8 cellular contexts compared by ENCODE assay signal in genomic region chr20:32333181-32333987, GRCh38. TPM values are rescaled to one million over a fixed set of nuclear protein-coding genes. Genes with fewer than 3 reads are reported as not detected.
A peak's percentile ranks its signal among the peaks of the same experiment; 100 is the strongest.
DNase-seq lines count a peak whose midpoint lies in the region; ATAC-seq and TF ChIP-seq lines count a peak whose summit lies in the region.

No MANE protein-coding gene starts in this region.

- POLR2A ChIA-PET in CD4-positive, alpha-beta memory T cell (lab: Charles Lee; ENCODE audit: partially characterized antibody) = interaction anchor here (1.2 to 2.0 kb wide), 5 partner anchors 12 to 56 kb away, joined by 3 to 9 read pairs (median 6); partner anchors contain the start of genes ASXL1 and KIF3B
- POLR2A ChIA-PET in A673 (lab: Charles Lee; ENCODE audit: low non-redundant PET) = no interaction called here

- no TSS peak for BruUV-seq in A673 (replicated peaks; lab: Mats Ljungman, UMichigan)

- CTCF ChIA-PET in CD4-positive, alpha-beta memory T cell (lab: Charles Lee; ENCODE audit: partially characterized antibody) = no interaction called here
- CTCF ChIA-PET in A673 (lab: Charles Lee) = no interaction called here

- H3K36me3 ChIP-seq in CD4-positive, alpha-beta memory T cell (ENCODE audit: insufficient read depth, low read length) = peaks cover 12% of the 10 kb centered on the region
- H3K36me3 ChIP-seq in A673 (ENCODE audit: insufficient read depth, low read length, poor library complexity, severe bottlenecking) = peaks cover 16% of the 10 kb centered on the region
- peaks cover 32% of the 10 kb centered on the region for H3K36me3 ChIP-seq in BE2C

- DNase-seq in CD4-positive, alpha-beta memory T cell = no peak
- no peak for DNase-seq in effector memory CD8-positive, alpha-beta T cell
- DNase-seq in midbrain (lab: John Stamatoyannopoulos, UW) (no peak), A673 (ENCODE audit: low spot score) (no peak), NCI-H524 (lab: John Stamatoyannopoulos, UW) (no peak), BE2C (no peak)

- H3K27ac ChIP-seq in CD4-positive, alpha-beta memory T cell (ENCODE audit: low read depth, low read length) = peak overlapping the region; percentile 64
- no peak overlapping the region for H3K27ac ChIP-seq in A673 (ENCODE audit: low read depth, low read length, poor library complexity, severe bottlenecking)

- no peaks in the 10 kb centered on the region for H3K27me3 ChIP-seq in CD4-positive, alpha-beta memory T cell (ENCODE audit: insufficient read depth, low read length)
- H3K27me3 ChIP-seq in A673 (replicated peaks; ENCODE audit: insufficient read depth, low read depth, low read length, poor library complexity) (no peaks in the 10 kb centered on the region), BE2C (no peaks in the 10 kb centered on the region)

- no peaks in the 10 kb centered on the region for H3K27me3 Mint-ChIP-seq in CD4-positive, alpha-beta memory T cell
- no peaks in the 10 kb centered on the region for H3K27me3 Mint-ChIP-seq in effector memory CD8-positive, alpha-beta T cell

- peaks cover 28 to 33% of the 10 kb centered on the region in 2 donors for H3K36me3 Mint-ChIP-seq in CD4-positive, alpha-beta memory T cell
- H3K36me3 Mint-ChIP-seq in effector memory CD8-positive, alpha-beta T cell (ENCODE audit: insufficient read depth) = peaks cover 18% of the 10 kb centered on the region

- H3K9me3 ChIP-seq in CD4-positive, alpha-beta memory T cell (ENCODE audit: control insufficient read depth in 1 of 2, low read length in 2 of 2) = no peaks in the 10 kb centered on the region
- H3K9me3 ChIP-seq in A673 (ENCODE audit: low read depth, low read length, poor library complexity, severe bottlenecking) = no peaks in the 10 kb centered on the region
- no peaks in the 10 kb centered on the region for H3K9me3 ChIP-seq in BE2C

- no peak overlapping the region for H3K4me3 ChIP-seq in CD4-positive, alpha-beta memory T cell (ENCODE audit: low read length in 2 of 2)
- H3K4me3 ChIP-seq in A673 (ENCODE audit: low read depth, low read length, poor library complexity, severe bottlenecking) (no peak overlapping the region), BE2C (ENCODE audit: low read depth, low read length) (no peak overlapping the region)

- H3K9me3 Mint-ChIP-seq in CD4-positive, alpha-beta memory T cell = no peaks in the 10 kb centered on the region
- H3K9me3 Mint-ChIP-seq in effector memory CD8-positive, alpha-beta T cell = no peaks in the 10 kb centered on the region

- H3K4me1 ChIP-seq in CD4-positive, alpha-beta memory T cell (ENCODE audit: insufficient read depth, low read length) = peaks cover 27% of the 10 kb centered on the region
- H3K4me1 ChIP-seq in A673 (ENCODE audit: insufficient read depth, low read length, poor library complexity, severe bottlenecking) = no peaks in the 10 kb centered on the region
- H3K4me1 ChIP-seq in BE2C = peaks cover 4% of the 10 kb centered on the region; the same call in 1 of the 2 replicates

- H3K4me1 Mint-ChIP-seq in CD4-positive, alpha-beta memory T cell = peaks cover 19 to 37% (median 26%) of the 10 kb centered on the region in 4 donors
- peaks cover 30% of the 10 kb centered on the region in 2 donors for H3K4me1 Mint-ChIP-seq in effector memory CD8-positive, alpha-beta T cell (ENCODE audit: low read depth in 2 of 2)

- TF ChIP-seq CTCF in A673 (conservative IDR thresholded peaks at IDR 0.05; ENCODE audit: low read depth, low read length) (no peak), BE2C (IDR thresholded peaks at IDR 0.05; ENCODE audit: low read depth, low read length) (no peak)

- peak overlapping the region; percentile 75 to 98 (median 93) for H3K27ac Mint-ChIP-seq in CD4-positive, alpha-beta memory T cell
- peak overlapping the region; percentile 89 to 98 for H3K27ac Mint-ChIP-seq in effector memory CD8-positive, alpha-beta T cell

- intact Hi-C loops in CD4-positive, alpha-beta memory T cell (cut with micrococcal nuclease) = no loop called here
- intact Hi-C loops in A673 (cut with micrococcal nuclease; ENCODE audit: unreplicated experiment) = loop anchor here (10.0 kb wide), 1 partner anchor 321 kb away; no protein-coding TSS in a partner anchor

- ATAC-seq in GM19455 (IDR thresholded peaks at IDR 0.05; ENCODE audit: unreplicated experiment) = peak; percentile 58
- ATAC-seq in HG03575 (IDR thresholded peaks at IDR 0.05; ENCODE audit: extremely low read depth, insufficient number of reproducible peaks, low FRiP score, unreplicated experiment) = peak; percentile 26
- peak; percentile 38 for ATAC-seq in effector memory CD8-positive, alpha-beta T cell (replicated peaks)

- peak overlapping the region in 5 of 8 donors; percentile 65 to 81 (median 73) for H3K4me3 Mint-ChIP-seq in CD4-positive, alpha-beta memory T cell
- peak overlapping the region; percentile 42 to 76 for H3K4me3 Mint-ChIP-seq in effector memory CD8-positive, alpha-beta T cell

RNA-seq across cellular contexts. Expression of gene ASXL1, which starts 24.7 kb away (rescaled TPM):
- total RNA-seq in CD4-positive, alpha-beta memory T cell = 100 to 1,000 TPM; 126 to 127 TPM
- 10 to 100 TPM in 1 of 2 donors, 1 to 10 TPM in 1; 8.8 to 20.1 TPM for polyA plus RNA-seq in CD4-positive, alpha-beta memory T cell
- total RNA-seq in A673 (2021) = 96.9 and 101 TPM in 2 replicates
- polyA plus RNA-seq in BE2C (2012; ENCODE audit: insufficient read depth, insufficient read length, low read depth) = 67.1 TPM

RNA-seq across cellular contexts. Expression of gene KIF3B, which starts 55.9 kb away (rescaled TPM):
- total RNA-seq in CD4-positive, alpha-beta memory T cell = 10 to 100 TPM; 14.2 to 14.5 TPM
- polyA plus RNA-seq in CD4-positive, alpha-beta memory T cell = 1 to 10 TPM; 1.6 to 5.2 TPM
- total RNA-seq in A673 (2021) = 24.3 and 25.4 TPM in 2 replicates
- 24.0 TPM for polyA plus RNA-seq in BE2C (2012; ENCODE audit: insufficient read depth, insufficient read length, low read depth)
